23 cellular contexts compared by ENCODE assay signal in genomic region chrX:136487647-136488046, GRCh38. TPM values are rescaled to one million over a fixed set of nuclear protein-coding genes. Genes with fewer than 3 reads are reported as not detected.
DNase-seq lines count a peak whose midpoint lies in the region; ATAC-seq, FAIRE-seq and TF ChIP-seq lines count a peak whose summit lies in the region.
"Had no signal": no experiment of that assay in that cellular context is flagged by ENCODE, and none has a peak within 500 bp of the region (broad histone marks: within the 10 kb centered on the region; RNA-seq: fewer than 3 reads in every experiment).

Gene BRS3 (plus strand): TSS chrX:136487947. CDS start chrX:136488115, 168 bp downstream.

- no peak for TF ChIP-seq RAD21 in A549 (conservative IDR thresholded peaks at IDR 0.05 in 1 of 2, IDR thresholded peaks at IDR 0.05 in 1 of 2)

- no peak within 1 kb of the TSS for H2AFZ ChIP-seq in mammary epithelial cell (ENCODE audit: low read depth, low read length)

- no peak for TF ChIP-seq EP300 in A549 (IDR thresholded peaks at IDR 0.05)

- CTCF ChIA-PET in A549 (lab: Yijun Ruan, JAX): no interaction called here
- CTCF ChIA-PET in WTC11 (lab: Charles Lee): no interaction called here
- CTCF ChIA-PET in mammary epithelial cell (lab: Charles Lee; ENCODE audit: low non-redundant PET): no interaction called here

- H3K79me2 ChIP-seq in mammary epithelial cell (ENCODE audit: insufficient read depth, low read length): no peaks in the 10 kb centered on the region

- no peak within 1 kb of the TSS for H3K4me2 ChIP-seq in A549
- H3K4me2 ChIP-seq in mammary epithelial cell (ENCODE audit: insufficient read depth, low read depth, low read length): no peak within 1 kb of the TSS
- H3K4me2 ChIP-seq: BLaER1 treated with 17β-estradiol and CSF1 and Interleukin-3, amounts not matched to agents 10 nM and 100 nM had no signal

- FAIRE-seq in A549 (lab: Jason Lieb, UNC): peak; percentile 7
- FAIRE-seq: A204.1, D721Med, G401.6, H1 had no signal

- H3K36me3 ChIP-seq in endocrine pancreas (ENCODE audit: control insufficient read depth, insufficient read depth, low read length) (no peaks in the 10 kb centered on the region), mammary epithelial cell (ENCODE audit: insufficient read depth, low read length) (no peaks in the 10 kb centered on the region)
- H3K36me3 ChIP-seq: BE2C; BLaER1 treated with 17β-estradiol and CSF1 and Interleukin-3, amounts not matched to agents 10 nM and 100 nM had no signal

- H3K27me3 ChIP-seq in endocrine pancreas (ENCODE audit: control insufficient read depth, insufficient read depth, low read length) (no peaks in the 10 kb centered on the region), mammary epithelial cell (ENCODE audit: insufficient read depth, low read length) (peaks cover 7% of the 10 kb centered on the region)
- H3K27me3 ChIP-seq: BE2C had no signal

- in situ Hi-C loops in mammary epithelial cell (cut with MboI; ENCODE audit: low sequenced_read_pairs in 2 of 2): loop anchor here in 1 of 2 donors (25.0 kb wide), 1 partner anchor 225 kb away; the partner anchor contains the start of gene MAP7D3

- no peak within 1 kb of the TSS for H3K27ac Mint-ChIP-seq in WTC11
- H3K27ac Mint-ChIP-seq: CD14-positive monocyte; CD4-positive, alpha-beta T cell had no signal

- DNase-seq in DMS 273 (lab: John Stamatoyannopoulos, UW; ENCODE audit: unreplicated experiment): peak; percentile 10
- DNase-seq in DMS 273 treated with DMSO at 0.1 percent for 48 hours (lab: John Stamatoyannopoulos, UW): no peak
- DNase-seq in A549 (ENCODE audit: low read depth in 1 of 2, low spot score in 1 of 2): no peak
- DNase-seq in NCI-H69 (lab: John Stamatoyannopoulos, UW): peak; percentile 15
- no peak for DNase-seq in WTC11 (ENCODE audit: low spot score)
- no peak for DNase-seq in mammary epithelial cell
- DNase-seq: ACHN; AML-193; BE2C; CD4-positive, alpha-beta T cell; CD8-positive, alpha-beta memory T cell; DMS153; DND-41; H7; HCEC 1CT had no signal

- ATAC-seq in A549: no peak
- ATAC-seq in WTC11: no peak

- H3K9me3 ChIP-seq in A549: no peaks in the 10 kb centered on the region
- H3K9me3 ChIP-seq in endocrine pancreas (ENCODE audit: control insufficient read depth, low read length): no peaks in the 10 kb centered on the region
- H3K9me3 ChIP-seq in mammary epithelial cell (replicated peaks; ENCODE audit: insufficient read depth, low read length): no peaks in the 10 kb centered on the region
- H3K9me3 ChIP-seq: BE2C; BLaER1 treated with 17β-estradiol and CSF1 and Interleukin-3, amounts not matched to agents 10 nM and 100 nM had no signal

- no TSS peak for BruUV-seq in mammary epithelial cell (replicated peaks; lab: Mats Ljungman, UMichigan)

- H3K9ac ChIP-seq in endocrine pancreas (ENCODE audit: control insufficient read depth, insufficient read depth, low read length): no peak within 1 kb of the TSS
- no peak within 1 kb of the TSS for H3K9ac ChIP-seq in mammary epithelial cell (ENCODE audit: insufficient read depth, low read length)
- H3K9ac ChIP-seq: BLaER1 treated with 17β-estradiol and CSF1 and Interleukin-3, amounts not matched to agents 10 nM and 100 nM had no signal

- POLR2A ChIA-PET in A549 (lab: Yijun Ruan, JAX) (no interaction called here), WTC11 (lab: Charles Lee) (no interaction called here)

- H3K36me3 Mint-ChIP-seq in WTC11: no peaks in the 10 kb centered on the region
- H3K36me3 Mint-ChIP-seq: CD14-positive monocyte; CD8-positive, alpha-beta memory T cell had no signal

- H4K20me1 ChIP-seq in mammary epithelial cell (ENCODE audit: insufficient read depth, low read length): no peaks in the 10 kb centered on the region
- H4K20me1 ChIP-seq: BLaER1 treated with 17β-estradiol and CSF1 and Interleukin-3, amounts not matched to agents 10 nM and 100 nM had no signal

- no peaks in the 10 kb centered on the region for H3K4me1 Mint-ChIP-seq in WTC11
- H3K4me1 Mint-ChIP-seq: CD8-positive, alpha-beta memory T cell had no signal

- TF ChIP-seq CTCF in A549 (IDR thresholded peaks at IDR 0.05): no peak
- no peak for TF ChIP-seq CTCF in WTC11 (IDR thresholded peaks at IDR 0.05)
- no peak for TF ChIP-seq CTCF in mammary epithelial cell (conservative IDR thresholded peaks at IDR 0.05 in 1 of 2, IDR thresholded peaks at IDR 0.05 in 1 of 2; ENCODE audit: extremely low read depth in 1 of 2, insufficient read depth in 1 of 2, low read depth in 1 of 2, low read length in 2 of 2)

- dilution Hi-C loops in mammary epithelial cell (cut with HindIII; ENCODE audit: low sequenced_read_pairs): no loop called here

- H3K4me3 Mint-ChIP-seq in WTC11: no peak within 1 kb of the TSS
- H3K4me3 Mint-ChIP-seq: CD14-positive monocyte; CD4-positive, alpha-beta T cell; CD8-positive, alpha-beta memory T cell had no signal

- no peak within 1 kb of the TSS for H3K27ac ChIP-seq in A549
- no peak within 1 kb of the TSS for H3K27ac ChIP-seq in mammary epithelial cell (ENCODE audit: insufficient read depth, low read depth, low read length)
- H3K27ac ChIP-seq: 22Rv1; BLaER1 treated with 17β-estradiol and CSF1 and Interleukin-3, amounts not matched to agents 10 nM and 100 nM had no signal

- H3K4me3 ChIP-seq in A549 (no peak within 1 kb of the TSS), endocrine pancreas (ENCODE audit: control insufficient read depth, insufficient read depth, low read length) (peak within 1 kb of the TSS; percentile 45), mammary epithelial cell (replicated peaks in 1 of 3; ENCODE audit: insufficient read depth in 1 of 3, low read depth in 2 of 3, low read length in 3 of 3) (no peak within 1 kb of the TSS)
- H3K4me3 ChIP-seq: BLaER1 treated with 17β-estradiol and CSF1 and Interleukin-3, amounts not matched to agents 10 nM and 100 nM had no signal

- peaks cover 27% of the 10 kb centered on the region for H3K27me3 Mint-ChIP-seq in WTC11 (ENCODE audit: low read depth)

- H3K9me3 Mint-ChIP-seq in WTC11: no peaks in the 10 kb centered on the region
- H3K9me3 Mint-ChIP-seq: CD14-positive monocyte; CD4-positive, alpha-beta T cell; CD8-positive, alpha-beta memory T cell had no signal

- intact Hi-C loops in mammary epithelial cell (cut with micrococcal nuclease): no loop called here

- H3K4me1 ChIP-seq in A549 (no peaks in the 10 kb centered on the region), endocrine pancreas (ENCODE audit: control insufficient read depth, insufficient read depth, low read length) (no peaks in the 10 kb centered on the region), mammary epithelial cell (ENCODE audit: insufficient read depth, low read length) (no peaks in the 10 kb centered on the region)
- H3K4me1 ChIP-seq: BE2C; BLaER1 treated with 17β-estradiol and CSF1 and Interleukin-3, amounts not matched to agents 10 nM and 100 nM had no signal

- WGBS in A549 (ENCODE audit: missing lambda C conversion rate): 18% methylated on average over 4 of the region's 4 CpGs
- WGBS in mammary epithelial cell (ENCODE audit: low coverage, missing lambda C conversion rate): 48% methylated on average over 4 of the region's 4 CpGs

- TF ChIP-seq POLR2A in A549 (IDR thresholded peaks at IDR 0.05; ENCODE audit: low read length): no peak

TF ChIP-seq in A549, 52 proteins besides CTCF, POLR2A, EP300 and RAD21:
- no peak for TF ChIP-seq BCL3 (IDR thresholded peaks at IDR 0.05)

TF ChIP-seq in WTC11, 78 proteins besides CTCF, POLR2A, EP300 and RAD21 (continues in another document):
- TF ChIP-seq JAZF1 (CRISPR knock-in tag; IDR thresholded peaks at IDR 0.05) (no peak), JUN (CRISPR knock-in tag; IDR thresholded peaks at IDR 0.05) (no peak), ATF1 (CRISPR knock-in tag; IDR thresholded peaks at IDR 0.05) (no peak), TEAD4 (CRISPR knock-in tag; IDR thresholded peaks at IDR 0.05) (no peak)
- TF ChIP-seq, protein P1, sequence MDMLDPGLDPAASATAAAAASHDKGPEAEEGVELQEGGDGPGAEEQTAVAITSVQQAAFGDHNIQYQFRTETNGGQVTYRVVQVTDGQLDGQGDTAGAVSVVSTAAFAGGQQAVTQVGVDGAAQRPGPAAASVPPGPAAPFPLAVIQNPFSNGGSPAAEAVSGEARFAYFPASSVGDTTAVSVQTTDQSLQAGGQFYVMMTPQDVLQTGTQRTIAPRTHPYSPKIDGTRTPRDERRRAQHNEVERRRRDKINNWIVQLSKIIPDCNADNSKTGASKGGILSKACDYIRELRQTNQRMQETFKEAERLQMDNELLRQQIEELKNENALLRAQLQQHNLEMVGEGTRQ (CRISPR knock-in tag; IDR thresholded peaks at IDR 0.05): no peak
- TF ChIP-seq, protein P2, sequence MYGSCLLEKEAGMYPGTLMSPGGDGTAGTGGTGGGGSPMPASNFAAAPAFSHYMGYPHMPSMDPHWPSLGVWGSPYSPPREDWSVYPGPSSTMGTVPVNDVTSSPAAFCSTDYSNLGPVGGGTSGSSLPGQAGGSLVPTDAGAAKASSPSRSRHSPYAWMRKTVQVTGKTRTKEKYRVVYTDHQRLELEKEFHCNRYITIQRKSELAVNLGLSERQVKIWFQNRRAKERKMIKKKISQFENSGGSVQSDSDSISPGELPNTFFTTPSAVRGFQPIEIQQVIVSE (CRISPR knock-in tag; IDR thresholded peaks at IDR 0.05; ENCODE audit: borderline replicate concordance): no peak
- TF ChIP-seq, protein P3, sequence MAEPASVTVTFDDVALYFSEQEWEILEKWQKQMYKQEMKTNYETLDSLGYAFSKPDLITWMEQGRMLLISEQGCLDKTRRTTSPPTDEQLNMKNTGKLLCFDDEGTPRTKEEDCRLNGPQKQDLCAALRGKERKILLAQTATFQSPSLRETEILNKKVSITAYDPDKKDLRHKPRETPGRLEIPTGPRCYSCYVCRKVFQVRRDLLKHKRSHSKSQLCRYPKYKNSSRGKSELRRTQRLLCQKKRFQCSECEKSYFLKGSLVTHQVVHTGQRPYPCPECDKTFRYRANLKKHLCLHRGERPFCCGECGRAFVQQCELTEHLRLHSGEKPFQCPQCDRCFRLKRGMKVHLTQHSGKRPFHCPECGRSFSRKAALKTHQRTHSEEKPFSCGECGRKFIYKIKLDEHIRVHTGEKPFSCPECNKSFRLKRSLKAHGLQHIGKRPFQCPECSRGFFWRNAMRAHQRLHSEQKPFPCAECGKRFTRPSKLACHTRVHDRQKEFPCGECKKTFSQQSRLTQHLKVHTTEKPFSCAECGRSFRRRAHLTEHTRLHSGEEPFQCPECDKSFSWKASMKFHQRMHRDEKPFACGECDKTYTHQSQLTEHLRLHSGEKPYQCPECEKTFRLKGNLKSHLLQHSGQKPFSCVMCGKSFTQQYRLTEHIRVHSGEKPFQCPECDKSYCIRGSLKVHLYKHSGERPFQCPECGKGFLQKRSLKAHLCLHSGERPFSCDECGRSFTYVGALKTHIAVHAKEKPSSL (CRISPR knock-in tag; conservative IDR thresholded peaks at IDR 0.05): no peak

RNA-seq across cellular contexts. Expression of gene BRS3, which starts in this region (rescaled TPM):
- not detected in 2 replicates for polyA plus RNA-seq in A549 (2011; rRNA removed)
- polyA plus RNA-seq in A549 (2012; cell fraction: cytosol; rRNA removed): not detected in 2 replicates
- polyA plus RNA-seq in A549 (2012; cell fraction: nucleus; rRNA removed): not detected in 2 replicates
- not detected in 3 replicates for polyA plus RNA-seq in A549 (2017; fragmentation: RNase III; extraction: RNeasy Plus Mini Kit Qiagen cat#74134 plus additional on column Dnase treatment)
- polyA minus RNA-seq in A549 (2011; rRNA and poly(A)+ RNA removed): not detected in 2 replicates
- total RNA-seq in WTC11 (2021): not detected in 3 replicates
- total RNA-seq in mammary epithelial cell: not detected
- polyA plus RNA-seq in mammary epithelial cell: not detected
- polyA minus RNA-seq in mammary epithelial cell: not detected
- total RNA-seq: CD4-positive, alpha-beta T cell; CD8-positive, alpha-beta memory T cell; H1; H7 had no signal
- polyA plus RNA-seq: CD14-positive monocyte; CD8-positive, alpha-beta memory T cell; H1 had no signal

Comparison
In these comparisons a context has a peak if more than half of its experiments do, and no peak if none do; other contexts are left out.
1. DNase-seq: peak in DMS 273 (single experiment) and NCI-H69 (single experiment); none in DMS 273 treated with DMSO at 0.1 percent for 48 hours (single experiment), A549 (0 of 2), WTC11 (single experiment) and mammary epithelial cell (single experiment).